ENCODE assay signal across 13 cellular contexts in genomic region chr11:67419330-67420049, GRCh38. TPM values are rescaled to one million over a fixed set of nuclear protein-coding genes. Genes with fewer than 3 reads are reported as not detected.
DNase-seq lines count a peak whose midpoint lies in the region; ATAC-seq, FAIRE-seq and TF ChIP-seq lines count a peak whose summit lies in the region.
"Had no signal": no experiment of that assay in that cellular context is flagged by ENCODE, and none has a peak within 500 bp of the region (broad histone marks: within the 10 kb centered on the region; RNA-seq: fewer than 3 reads in every experiment).

No MANE protein-coding gene starts in this region.

- H2AK5ac ChIP-seq in H1 (ENCODE audit: low read depth, low read length), result no peak overlapping the region

- H3K9ac ChIP-seq in H1 (replicated peaks in 1 of 4; ENCODE audit: extremely low read depth in 1 of 4, low read depth in 3 of 4, low read length in 3 of 4), result no peak overlapping the region

- no peak overlapping the region for H3K4me3 ChIP-seq in H1 (ENCODE audit: extremely low read depth in 1 of 4, insufficient read depth in 2 of 4, low read depth in 3 of 4, low read length in 4 of 4)

- H3K27me3 ChIP-seq in H1 (replicated peaks in 1 of 4; ENCODE audit: control insufficient read depth in 3 of 4, extremely low read depth in 1 of 4, insufficient read depth in 3 of 4, low read length in 3 of 4), result peaks cover 0 to 8% (median 5%) of the 10 kb centered on the region in 4 experiments; a peak in 4 of 7 replicates

- no peaks in the 10 kb centered on the region for H3K36me3 ChIP-seq in H1 (ENCODE audit: control insufficient read depth in 2 of 4, insufficient read depth in 4 of 4, low read length in 3 of 4)

- no peak for TF ChIP-seq RAD21 in H1 (IDR thresholded peaks at IDR 0.05 in 1 of 2, conservative IDR thresholded peaks at IDR 0.05 in 1 of 2; ENCODE audit: low read depth in 2 of 2, low read length in 2 of 2)

- no peak overlapping the region for H2BK20ac ChIP-seq in H1 (ENCODE audit: low read length)

- H2BK120ac ChIP-seq in H1 (replicated peaks; ENCODE audit: low read depth, low read length), result no peak overlapping the region

- peak overlapping the region; percentile 3; the same call in 1 of the 2 replicates for H4K8ac ChIP-seq in H1 (ENCODE audit: extremely low read depth, insufficient read depth, low read length)

- no peak for TF ChIP-seq CTCF in H1 (IDR thresholded peaks at IDR 0.05; ENCODE audit: control extremely low read depth in 1 of 3, insufficient read depth in 1 of 3, low read depth in 1 of 3, low read length in 3 of 3)

- no peak for TF ChIP-seq EP300 in H1 (IDR thresholded peaks at IDR 0.05; ENCODE audit: borderline replicate concordance in 1 of 2, low read depth in 2 of 2, low read length in 2 of 2)

- 0 out of 2 replicates have a peak overlapping the region, but pooled peaks have one; percentile 46 for H2BK15ac ChIP-seq in H1 (ENCODE audit: low read length)

- 88% methylated on average over 21 of the region's 21 CpGs; no CpG with 5 or more reads in 1 of the 2 experiments for WGBS in H1 (ENCODE audit: extremely low coverage in 1 of 2, insufficient coverage in 1 of 2, insufficient read length in 1 of 2, insufficient replicate concordance in 2 of 2, low coverage in 1 of 2, low lambda C conversion rate in 2 of 2, missing lambda C conversion rate in 1 of 2), 2 experiments

- no peaks in the 10 kb centered on the region for H3K79me2 ChIP-seq in H1 (ENCODE audit: control insufficient read depth in 1 of 2, insufficient read depth in 2 of 2, low read length in 2 of 2)

- H3K79me1 ChIP-seq in H1 (ENCODE audit: low read depth, low read length), result no peaks in the 10 kb centered on the region

- H4K20me1 ChIP-seq in H1 (replicated peaks in 1 of 2; ENCODE audit: control insufficient read depth in 1 of 2, insufficient read depth in 2 of 2, low read length in 2 of 2), result peaks cover 0 to 3% of the 10 kb centered on the region in 2 experiments

- H3K56ac ChIP-seq in H1 (replicated peaks; ENCODE audit: insufficient read length, low read depth, low read length), result no peak overlapping the region

- peak overlapping the region; percentile 72 for H3K4me3 Mint-ChIP-seq in T-helper 1 cell treated with Interleukin-12 subunit alpha and Interleukin-12 subunit beta and Interleukin-4 antibody, amounts not matched to agents 30 μg/mL and 1 μg/mL, for 36 hours
- peak overlapping the region; percentile 76 for H3K4me3 Mint-ChIP-seq in stimulated activated memory B cell treated with anti-CD40 and anti-IgM and Interleukin-4, amounts not matched to agents 10 μg/mL and 1 μg/mL and 100 μg/mL, for 72 hours

- POLR2A ChIA-PET in H1 (lab: Charles Lee; ENCODE audit: partially characterized antibody), result interaction anchor here (0.6 to 10.2 kb wide), 16 partner anchors 9 to 74 kb away, joined by 3 to 104 read pairs (median 4); partner anchors contain the start of genes CORO1B, PPP1CA, PTPRCAP and RPS6KB2

- peaks cover 16% of the 10 kb centered on the region for H3K4me1 Mint-ChIP-seq in T-helper 1 cell treated with Interleukin-12 subunit alpha and Interleukin-12 subunit beta and Interleukin-4 antibody, amounts not matched to agents 30 μg/mL and 1 μg/mL, for 36 hours (ENCODE audit: low read depth)
- H3K4me1 Mint-ChIP-seq in stimulated activated memory B cell treated with anti-CD40 and anti-IgM and Interleukin-4, amounts not matched to agents 10 μg/mL and 1 μg/mL and 100 μg/mL, for 72 hours, result peaks cover 70% of the 10 kb centered on the region

- peaks cover 15% of the 10 kb centered on the region for H3K27me3 Mint-ChIP-seq in T-helper 1 cell treated with Interleukin-12 subunit alpha and Interleukin-12 subunit beta and Interleukin-4 antibody, amounts not matched to agents 30 μg/mL and 1 μg/mL, for 36 hours (ENCODE audit: low read depth)
- no peaks in the 10 kb centered on the region for H3K27me3 Mint-ChIP-seq in stimulated activated memory B cell treated with anti-CD40 and anti-IgM and Interleukin-4, amounts not matched to agents 10 μg/mL and 1 μg/mL and 100 μg/mL, for 72 hours

- H3K18ac ChIP-seq in H1 (ENCODE audit: extremely low read depth, low read length), result no peak overlapping the region

- DNase-seq in T-helper 1 cell, result no peak
- peak; percentile 57 for DNase-seq in RPMI8226
- no peak for DNase-seq in H1 (ENCODE audit: low read depth in 1 of 2, low spot score in 2 of 2)
- DNase-seq in SKM-1 (lab: John Stamatoyannopoulos, UW; ENCODE audit: unreplicated experiment), result no peak
- DNase-seq: amniotic stem cell, KG1 had no signal

- H3K4ac ChIP-seq in H1 (replicated peaks; ENCODE audit: insufficient read length, low read depth, low read length), result no peak overlapping the region

- H2BK5ac ChIP-seq in H1 (ENCODE audit: low read depth, low read length), result no peak overlapping the region

- no peak overlapping the region for H3K14ac ChIP-seq in H1 (ENCODE audit: insufficient read length)

- no peaks in the 10 kb centered on the region for H3K36me3 Mint-ChIP-seq in T-helper 1 cell treated with Interleukin-12 subunit alpha and Interleukin-12 subunit beta and Interleukin-4 antibody, amounts not matched to agents 30 μg/mL and 1 μg/mL, for 36 hours (ENCODE audit: low read depth)
- H3K36me3 Mint-ChIP-seq in stimulated activated memory B cell treated with anti-CD40 and anti-IgM and Interleukin-4, amounts not matched to agents 10 μg/mL and 1 μg/mL and 100 μg/mL, for 72 hours, result no peaks in the 10 kb centered on the region

- ATAC-seq in stimulated activated memory B cell treated with anti-CD40 and anti-IgM and Interleukin-4, amounts not matched to agents 10 μg/mL and 1 μg/mL and 100 μg/mL, for 72 hours, result no peak
- ATAC-seq in GM18858 (IDR thresholded peaks at IDR 0.05; ENCODE audit: unreplicated experiment), result no peak
- no peak for ATAC-seq in HG03460 (IDR thresholded peaks at IDR 0.05; ENCODE audit: unreplicated experiment)
- ATAC-seq: esophagus mucosa had no signal

- H3K27ac Mint-ChIP-seq in T-helper 1 cell treated with Interleukin-12 subunit alpha and Interleukin-12 subunit beta and Interleukin-4 antibody, amounts not matched to agents 30 μg/mL and 1 μg/mL, for 36 hours, result no peak overlapping the region
- H3K27ac Mint-ChIP-seq in stimulated activated memory B cell treated with anti-CD40 and anti-IgM and Interleukin-4, amounts not matched to agents 10 μg/mL and 1 μg/mL and 100 μg/mL, for 72 hours, result peak overlapping the region; percentile 86

- FAIRE-seq in H1 (lab: Jason Lieb, UNC), result no peak

- peaks cover 4 to 15% (median 11%) of the 10 kb centered on the region in 4 experiments for H3K4me1 ChIP-seq in H1 (replicated peaks in 1 of 4; ENCODE audit: control insufficient read depth in 3 of 4, insufficient read depth in 4 of 4, low read length in 3 of 4)

- H3K4me2 ChIP-seq in H1 (ENCODE audit: insufficient read depth in 1 of 2, low read depth in 2 of 2, low read length in 2 of 2), result no peak overlapping the region; a peak in 1 of 4 replicates

- peaks cover 12% of the 10 kb centered on the region; the same call in 1 of the 2 replicates for H3K23me2 ChIP-seq in H1 (ENCODE audit: low read depth, low read length)

- no peak overlapping the region for H3K27ac ChIP-seq in H1 (ENCODE audit: low read depth, low read length)

- H3K9me3 ChIP-seq in H1 (ENCODE audit: insufficient read depth in 2 of 2, low read depth in 1 of 2, low read length in 1 of 2), result no peaks in the 10 kb centered on the region

- TF ChIP-seq POLR2A in H1 (IDR thresholded peaks at IDR 0.05; ENCODE audit: control extremely low read depth in 1 of 2, low read depth in 2 of 2, low read length in 2 of 2), result no peak

- CTCF ChIA-PET in H1 (lab: Charles Lee; ENCODE audit: partially characterized antibody), result interaction anchor here (1.3 to 2.4 kb wide), 4 partner anchors 12 to 86 kb away, joined by 3 to 13 read pairs (median 5); partner anchors contain the start of genes PITPNM1, PPP1CA and TBC1D10C

- no peak overlapping the region for H4K91ac ChIP-seq in H1 (replicated peaks; ENCODE audit: insufficient read length, low read length)

- no peaks in the 10 kb centered on the region for H3K9me3 Mint-ChIP-seq in T-helper 1 cell treated with Interleukin-12 subunit alpha and Interleukin-12 subunit beta and Interleukin-4 antibody, amounts not matched to agents 30 μg/mL and 1 μg/mL, for 36 hours
- no peaks in the 10 kb centered on the region for H3K9me3 Mint-ChIP-seq in stimulated activated memory B cell treated with anti-CD40 and anti-IgM and Interleukin-4, amounts not matched to agents 10 μg/mL and 1 μg/mL and 100 μg/mL, for 72 hours

- H2BK12ac ChIP-seq in H1 (ENCODE audit: low read depth, low read length), result no peak overlapping the region

- no peak overlapping the region for H4K5ac ChIP-seq in H1 (ENCODE audit: insufficient read length, low read depth, low read length)

- no peak overlapping the region for H2AFZ ChIP-seq in H1 (ENCODE audit: low read length)

- H3K23ac ChIP-seq in H1 (ENCODE audit: insufficient read length), result no peak overlapping the region

RNA-seq across cellular contexts. Expression of gene CARNS1, which starts 4.0 kb away (rescaled TPM):
- total RNA-seq in H1 (2021; fragmentation: NEBNext Ultra II Directional; extraction: Animal tissue kit (Norgen Biotek cat#: 25700)), result 0.61 and 1.1 TPM in 2 replicates
- polyA plus RNA-seq in H1 (2011; rRNA removed), result 0.82 and 0.96 TPM in 2 replicates
- 1.1 TPM for polyA plus RNA-seq in H1 (2011; cell fraction: cytosol; rRNA removed)
- polyA plus RNA-seq in H1 (2011; cell fraction: nucleus; rRNA removed), result 5.7 TPM
- polyA plus RNA-seq in H1 (2012, experiment 1 of 2), result 0.72 to 2.2 TPM (median 1.1 TPM) in 4 replicates
- 0.47 TPM for polyA plus RNA-seq in H1 (2012, experiment 2 of 2)
- 0.51 TPM for polyA plus RNA-seq in H1 (2013, experiment 1 of 2)
- polyA plus RNA-seq in H1 (2013, experiment 2 of 2), result 0.31 TPM
- polyA minus RNA-seq in H1 (2011; rRNA and poly(A)+ RNA removed), result 0.47 and 0.54 TPM in 2 replicates
- polyA minus RNA-seq in H1 (2011; cell fraction: cytosol; rRNA and poly(A)+ RNA removed), result 0.22 TPM
- polyA minus RNA-seq in H1 (2011; cell fraction: nucleus; rRNA and poly(A)+ RNA removed), result 1.4 TPM
- total RNA-seq: A172 had no signal

RNA-seq across cellular contexts. Expression of gene RPS6KB2, which starts 8.8 kb away (rescaled TPM):
- 41.0 and 43.9 TPM in 2 replicates for total RNA-seq in H1 (2021; fragmentation: NEBNext Ultra II Directional; extraction: Animal tissue kit (Norgen Biotek cat#: 25700))
- polyA plus RNA-seq in H1 (2011; rRNA removed), result 47.1 and 58.6 TPM in 2 replicates
- polyA plus RNA-seq in H1 (2011; cell fraction: cytosol; rRNA removed), result 54.3 TPM
- 104 TPM for polyA plus RNA-seq in H1 (2011; cell fraction: nucleus; rRNA removed)
- 31.6 to 44.5 TPM (median 41.0 TPM) in 4 replicates for polyA plus RNA-seq in H1 (2012, experiment 1 of 2)
- polyA plus RNA-seq in H1 (2012, experiment 2 of 2), result 44.7 TPM
- polyA plus RNA-seq in H1 (2013, experiment 1 of 2), result 27.6 TPM
- 27.9 TPM for polyA plus RNA-seq in H1 (2013, experiment 2 of 2)
- polyA minus RNA-seq in H1 (2011; rRNA and poly(A)+ RNA removed), result 36.3 and 41.7 TPM in 2 replicates
- 30.8 TPM for polyA minus RNA-seq in H1 (2011; cell fraction: cytosol; rRNA and poly(A)+ RNA removed)
- polyA minus RNA-seq in H1 (2011; cell fraction: nucleus; rRNA and poly(A)+ RNA removed), result 44.4 TPM

RNA-seq across cellular contexts. Expression of gene TBC1D10C, which starts 15.6 kb away (rescaled TPM):
- total RNA-seq in H1 (2021; fragmentation: NEBNext Ultra II Directional; extraction: Animal tissue kit (Norgen Biotek cat#: 25700)), result 0.69 TPM in 1 of 2 replicates, not detected in the other
- 0.27 and 0.35 TPM in 2 replicates for polyA plus RNA-seq in H1 (2011; rRNA removed)
- 0.16 TPM for polyA plus RNA-seq in H1 (2011; cell fraction: cytosol; rRNA removed)
- 1.6 TPM for polyA plus RNA-seq in H1 (2011; cell fraction: nucleus; rRNA removed)
- polyA plus RNA-seq in H1 (2012, experiment 1 of 2), result 0.11 to 1.00 TPM (median 0.55 TPM) in 4 replicates
- 0.31 TPM for polyA plus RNA-seq in H1 (2012, experiment 2 of 2)
- 0.41 TPM for polyA plus RNA-seq in H1 (2013, experiment 1 of 2)
- 0.46 TPM for polyA plus RNA-seq in H1 (2013, experiment 2 of 2)
- 0.22 and 0.41 TPM in 2 replicates for polyA minus RNA-seq in H1 (2011; rRNA and poly(A)+ RNA removed)
- polyA minus RNA-seq in H1 (2011; cell fraction: cytosol; rRNA and poly(A)+ RNA removed), result not detected
- 0.40 TPM for polyA minus RNA-seq in H1 (2011; cell fraction: nucleus; rRNA and poly(A)+ RNA removed)
- total RNA-seq: A172, NCI-H460 had no signal

RNA-seq across cellular contexts. Expression of gene PPP1CA, which starts 17.8 kb away (rescaled TPM):
- total RNA-seq in H1 (2021; fragmentation: NEBNext Ultra II Directional; extraction: Animal tissue kit (Norgen Biotek cat#: 25700)), result 198 and 210 TPM in 2 replicates
- polyA plus RNA-seq in H1 (2011; rRNA removed), result 359 and 430 TPM in 2 replicates
- 274 TPM for polyA plus RNA-seq in H1 (2011; cell fraction: cytosol; rRNA removed)
- 218 TPM for polyA plus RNA-seq in H1 (2011; cell fraction: nucleus; rRNA removed)
- polyA plus RNA-seq in H1 (2012, experiment 1 of 2), result 139 to 201 TPM (median 197 TPM) in 4 replicates
- 283 TPM for polyA plus RNA-seq in H1 (2012, experiment 2 of 2)
- polyA plus RNA-seq in H1 (2013, experiment 1 of 2), result 157 TPM
- polyA plus RNA-seq in H1 (2013, experiment 2 of 2), result 156 TPM
- 140 and 166 TPM in 2 replicates for polyA minus RNA-seq in H1 (2011; rRNA and poly(A)+ RNA removed)
- polyA minus RNA-seq in H1 (2011; cell fraction: cytosol; rRNA and poly(A)+ RNA removed), result 98.8 TPM
- 65.8 TPM for polyA minus RNA-seq in H1 (2011; cell fraction: nucleus; rRNA and poly(A)+ RNA removed)

RNA-seq across cellular contexts. Expression of gene PTPRCAP, which starts 18.0 kb away (rescaled TPM):
- 0.78 and 1.4 TPM in 2 replicates for total RNA-seq in H1 (2021; fragmentation: NEBNext Ultra II Directional; extraction: Animal tissue kit (Norgen Biotek cat#: 25700))
- 6.7 and 9.5 TPM in 2 replicates for polyA plus RNA-seq in H1 (2011; rRNA removed)
- 6.7 TPM for polyA plus RNA-seq in H1 (2011; cell fraction: cytosol; rRNA removed)
- 39.1 TPM for polyA plus RNA-seq in H1 (2011; cell fraction: nucleus; rRNA removed)
- 3.0 to 3.5 TPM (median 3.2 TPM) in 4 replicates for polyA plus RNA-seq in H1 (2012, experiment 1 of 2)
- polyA plus RNA-seq in H1 (2012, experiment 2 of 2), result 1.9 TPM
- 1.2 TPM for polyA plus RNA-seq in H1 (2013, experiment 1 of 2)
- 0.85 TPM for polyA plus RNA-seq in H1 (2013, experiment 2 of 2)
- 0.28 and 0.44 TPM in 2 replicates for polyA minus RNA-seq in H1 (2011; rRNA and poly(A)+ RNA removed)
- polyA minus RNA-seq in H1 (2011; cell fraction: cytosol; rRNA and poly(A)+ RNA removed), result 2.3 TPM
- polyA minus RNA-seq in H1 (2011; cell fraction: nucleus; rRNA and poly(A)+ RNA removed), result 5.0 TPM
- total RNA-seq: NCI-H460 had no signal
